ENCODE assay signal across 1 cellular context in genomic region chr17:50271173-50271750, GRCh38.
TF ChIP-seq lines count a peak whose summit lies in the region.

No MANE protein-coding gene starts in this region.

TF ChIP-seq in H1, 55 proteins besides CTCF, POLR2A, EP300 and RAD21:
- TF ChIP-seq JUND (IDR thresholded peaks at IDR 0.05; ENCODE audit: low read length) = no peak
- no peak for TF ChIP-seq FOSL1 (IDR thresholded peaks at IDR 0.05; ENCODE audit: insufficient read depth, low read depth, low read length)
TF ChIP-seq in H1: peak in this region for 0.
